Comparison of ENCODE assay signal across 15 cellular contexts in genomic region chr2:11421863-11422490, GRCh38. TPM values are rescaled to one million over a fixed set of nuclear protein-coding genes. Genes with fewer than 3 reads are reported as not detected.
DNase-seq lines count a peak whose midpoint lies in the region; ATAC-seq and TF ChIP-seq lines count a peak whose summit lies in the region.
"Had no signal": no experiment of that assay in that cellular context is flagged by ENCODE, and none has a peak within 500 bp of the region (broad histone marks: within the 10 kb centered on the region; RNA-seq: fewer than 3 reads in every experiment).

No MANE protein-coding gene starts in this region.

- TF ChIP-seq CTCF in right atrium auricular region (IDR thresholded peaks at IDR 0.05) (no peak), fibroblast of mammary gland (conservative IDR thresholded peaks at IDR 0.05; ENCODE audit: control insufficient read depth, insufficient read depth, low read depth, low read length) (no peak), coronary artery (IDR thresholded peaks at IDR 0.05) (no peak)

- DNase-seq in right atrium auricular region (ENCODE audit: low spot score), result no peak
- DNase-seq in cardiac septum (ENCODE audit: low spot score), result no peak
- DNase-seq in fibroblast of mammary gland (ENCODE audit: low read depth), result peak; percentile 5
- DNase-seq in germinal center (ENCODE audit: low spot score), result no peak
- no peak for DNase-seq in coronary artery (ENCODE audit: low spot score)
- DNase-seq: 8988T; AML-193; CD4-positive, CD25-positive, alpha-beta regulatory T cell; DMS53; GF-D8 had no signal

- H3K27ac ChIP-seq in right atrium auricular region (peak overlapping the region; percentile 18 to 85), skeletal muscle tissue (ENCODE audit: low read depth, low read length) (peak overlapping the region; percentile 19), coronary artery (no peak overlapping the region)
- H3K27ac ChIP-seq: BLaER1 treated with 17β-estradiol and CSF1 and Interleukin-3, amounts not matched to agents 10 nM and 100 nM; HL-60 had no signal

- peak overlapping the region in 1 of 3 donors; percentile 28 for H3K9ac ChIP-seq in skeletal muscle tissue (ENCODE audit: low read depth in 1 of 3, low read length in 3 of 3)
- H3K9ac ChIP-seq: BLaER1 treated with 17β-estradiol and CSF1 and Interleukin-3, amounts not matched to agents 10 nM and 100 nM had no signal

- ATAC-seq in activated CD4-positive, CD25-positive, alpha-beta regulatory T cell treated with anti-CD3 and anti-CD28 coated beads, Interleukin-2, amount 50 U/mL, for 24 hours, result no peak

- intact Hi-C loops in cardiac septum (cut with DNase I), result no loop called here

- H3K9me3 ChIP-seq in right atrium auricular region (peaks cover 0 to 11% of the 10 kb centered on the region in 2 donors), skeletal muscle tissue (ENCODE audit: control insufficient read depth in 3 of 3, low read length in 3 of 3) (no peaks in the 10 kb centered on the region)
- H3K9me3 ChIP-seq: HAP-1 had no signal

- H3K27me3 ChIP-seq in right atrium auricular region (no peaks in the 10 kb centered on the region), skeletal muscle tissue (ENCODE audit: control insufficient read depth in 3 of 3, insufficient read depth in 3 of 3, low read length in 3 of 3) (no peaks in the 10 kb centered on the region)
- H3K27me3 ChIP-seq: BLaER1 treated with 17β-estradiol and CSF1 and Interleukin-3, amounts not matched to agents 10 nM and 100 nM had no signal

- no peaks in the 10 kb centered on the region for H3K36me3 ChIP-seq in right atrium auricular region
- H3K36me3 ChIP-seq in skeletal muscle tissue (ENCODE audit: control insufficient read depth in 3 of 3, insufficient read depth in 3 of 3, low read length in 3 of 3), result no peaks in the 10 kb centered on the region
- H3K36me3 ChIP-seq: BLaER1 treated with 17β-estradiol and CSF1 and Interleukin-3, amounts not matched to agents 10 nM and 100 nM; HAP-1 had no signal

- H3K4me3 ChIP-seq in right atrium auricular region (no peak overlapping the region), fibroblast of mammary gland (ENCODE audit: control insufficient read depth, low read depth, low read length) (no peak overlapping the region), skeletal muscle tissue (ENCODE audit: low read length in 3 of 3) (no peak overlapping the region), coronary artery (no peak overlapping the region)
- H3K4me3 ChIP-seq: BLaER1 treated with 17β-estradiol and CSF1 and Interleukin-3, amounts not matched to agents 10 nM and 100 nM; HAP-1 had no signal

- H3K4me1 ChIP-seq in right atrium auricular region (peaks cover 0 to 15% of the 10 kb centered on the region in 2 donors), skeletal muscle tissue (ENCODE audit: control insufficient read depth in 3 of 3, insufficient read depth in 3 of 3, low read length in 3 of 3) (peaks cover 2 to 13% (median 3%) of the 10 kb centered on the region in 3 donors)
- H3K4me1 ChIP-seq: HAP-1 had no signal

RNA-seq across cellular contexts. Expression of gene E2F6, which starts 44.0 kb away (rescaled TPM):
- 10 to 100 TPM; 19.1 to 20.2 TPM for total RNA-seq in right atrium auricular region
- 18.7 TPM for total RNA-seq in cardiac septum
- total RNA-seq in skeletal muscle tissue, result 8.9 TPM

Comparison
In these comparisons a context has a peak if more than half of its experiments do, and no peak if none do; other contexts are left out.
1. H3K27ac ChIP-seq: peak in right atrium auricular region (2 of 2) and skeletal muscle tissue (single experiment); none in coronary artery (0 of 2).